In the genomic region with DNA sequence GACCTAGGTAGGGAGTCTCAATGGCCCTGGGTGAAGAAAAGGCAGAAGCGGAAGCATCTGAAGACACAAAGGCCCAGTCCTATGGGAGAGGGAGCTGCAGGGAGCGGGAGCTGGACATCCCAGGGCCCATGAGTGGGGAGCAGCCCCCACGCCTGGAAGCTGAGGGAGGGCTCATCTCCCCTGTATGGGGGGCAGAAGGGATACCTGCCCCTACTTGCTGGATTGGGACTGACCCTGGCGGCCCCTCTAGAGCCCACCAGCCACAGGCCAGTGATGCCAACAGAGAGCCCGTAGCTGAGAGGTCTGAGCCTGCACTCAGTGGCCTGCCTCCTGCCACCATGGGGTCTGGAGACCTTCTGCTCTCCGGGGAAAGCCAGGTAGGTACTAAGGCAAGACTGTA, we compare ENCODE assay signal across 1 cellular context.
TF ChIP-seq lines count a peak whose summit lies in the region.

No MANE protein-coding gene starts in this region.

TF ChIP-seq in H1, 55 proteins besides CTCF, POLR2A, EP300 and RAD21:
- no peak for TF ChIP-seq ZNF274 (IDR thresholded peaks at IDR 0.05; ENCODE audit: borderline replicate concordance, extremely low read depth, low read length)
- TF ChIP-seq JUN (IDR thresholded peaks at IDR 0.05; ENCODE audit: low read depth, low read length), result no peak
